ENCODE assay signal across 1 cellular context in genomic region chr5:78661691-78662090, GRCh38.
TF ChIP-seq lines count a peak whose summit lies in the region.

No MANE protein-coding gene starts in this region.

TF ChIP-seq in GM12878, 131 proteins besides CTCF, POLR2A, EP300 and RAD21 (continued from another document and continues in another):
- TF ChIP-seq CEBPZ (IDR thresholded peaks at IDR 0.05; ENCODE audit: low read depth, low read length) (no peak), PAX8 (IDR thresholded peaks at IDR 0.05) (no peak), ZZZ3 (IDR thresholded peaks at IDR 0.05; ENCODE audit: control insufficient read depth, insufficient read length, low read depth) (no peak), JUNB (IDR thresholded peaks at IDR 0.05) (peak; percentile 39; the same call in 1 of the 2 replicates), MEF2A (IDR thresholded peaks at IDR 0.05; ENCODE audit: insufficient read depth, low read depth, low read length) (0 out of 2 replicates have a peak, but pooled peaks have one; percentile 42), MYC (IDR thresholded peaks at IDR 0.05; ENCODE audit: insufficient read depth, insufficient read length, insufficient replicate concordance, low read length, severe bottlenecking) (no peak), NR2F1 (conservative IDR thresholded peaks at IDR 0.05) (no peak), CREM (IDR thresholded peaks at IDR 0.05; ENCODE audit: low read depth) (peak; percentile 54), IRF4 (IDR thresholded peaks at IDR 0.05; ENCODE audit: low read depth, low read length) (no peak), NKRF (conservative IDR thresholded peaks at IDR 0.05) (no peak), ZBTB40 (IDR thresholded peaks at IDR 0.05; ENCODE audit: borderline replicate concordance) (peak; percentile 90), EGR1 (IDR thresholded peaks at IDR 0.05; ENCODE audit: borderline replicate concordance in 1 of 2, low read depth in 2 of 2, low read length in 2 of 2) (no peak), RAD51 (IDR thresholded peaks at IDR 0.05) (no peak), RFX5 (IDR thresholded peaks at IDR 0.05; ENCODE audit: low read depth, low read length) (peak; percentile 90), ZNF207 (IDR thresholded peaks at IDR 0.05; ENCODE audit: borderline replicate concordance) (no peak), CBX5 (IDR thresholded peaks at IDR 0.05; ENCODE audit: low read depth) (no peak), ELK1 (IDR thresholded peaks at IDR 0.05; ENCODE audit: low read depth, low read length) (no peak), CBFB (IDR thresholded peaks at IDR 0.05; ENCODE audit: low read depth) (no peak), CREB1 (IDR thresholded peaks at IDR 0.05; ENCODE audit: low read depth) (peak; percentile 77), RB1 (IDR thresholded peaks at IDR 0.05; ENCODE audit: borderline replicate concordance) (no peak), BCL3 (IDR thresholded peaks at IDR 0.05; ENCODE audit: borderline replicate concordance, insufficient read depth, low read depth, low read length, poor library complexity, severe bottlenecking) (no peak), NFIC (IDR thresholded peaks at IDR 0.05; ENCODE audit: low read depth, low read length) (peak; percentile 62), ZBED1 (IDR thresholded peaks at IDR 0.05; ENCODE audit: borderline replicate concordance) (0 out of 2 replicates have a peak, but pooled peaks have one; percentile 42), KDM1A (IDR thresholded peaks at IDR 0.05; ENCODE audit: borderline replicate concordance) (no peak), TAF1 (IDR thresholded peaks at IDR 0.05; ENCODE audit: borderline replicate concordance, low read depth, low read length) (no peak), ZNF274 (IDR thresholded peaks at IDR 0.05; ENCODE audit: insufficient read depth, insufficient read length) (no peak), POU2F2 (IDR thresholded peaks at IDR 0.05; ENCODE audit: borderline replicate concordance, low read depth, low read length) (no peak), ZBTB4 (CRISPR knock-in tag; IDR thresholded peaks at IDR 0.05) (no peak), SIX5 (IDR thresholded peaks at IDR 0.05; ENCODE audit: low read depth, low read length, severe bottlenecking) (no peak), CHD1 (IDR thresholded peaks at IDR 0.05; ENCODE audit: low read depth, low read length) (no peak), PBX3 (IDR thresholded peaks at IDR 0.05; ENCODE audit: insufficient replicate concordance, low read depth, low read length) (no peak), RELA (IDR thresholded peaks at IDR 0.05; ENCODE audit: borderline replicate concordance, partially characterized antibody) (no peak), ZBTB11 (CRISPR knock-in tag; IDR thresholded peaks at IDR 0.05) (no peak), SREBF1 (IDR thresholded peaks at IDR 0.05; ENCODE audit: low read length) (no peak)
